18 cellular contexts compared by ENCODE assay signal in genomic region chr5:179131321-179131835, GRCh38.
"Had no signal": no experiment of that assay in that cellular context is flagged by ENCODE, and none has a peak within 500 bp of the region (broad histone marks: within the 10 kb centered on the region; RNA-seq: fewer than 3 reads in every experiment).

No MANE protein-coding gene starts in this region.

- H3K9me3 ChIP-seq: left lung, testis, thyroid gland, transverse colon, upper lobe of left lung, vagina had no signal

- H3K36me3 ChIP-seq: thyroid gland, transverse colon had no signal

- FAIRE-seq: keratinocyte had no signal

- H3K9ac ChIP-seq: parathyroid adenoma had no signal

- H3K4me3 ChIP-seq: left lung, skin epidermis, stomach, testis, thyroid gland, transverse colon, upper lobe of left lung, vagina had no signal

- H3K27ac ChIP-seq: left lung, parathyroid adenoma, skin epidermis, stomach, testis, thyroid gland, transverse colon, upper lobe of left lung, vagina had no signal

- H3K4me1 ChIP-seq: left lung, parathyroid adenoma, stomach, testis, thyroid gland, transverse colon, upper lobe of left lung, vagina had no signal

- DNase-seq: hippocampal formation; naive thymus-derived CD8-positive, alpha-beta T cell; nucleus accumbens; stimulated activated CD4-positive, alpha-beta T cell treated with anti-CD3 and anti-CD28 coated beads, Interleukin-4, amount 100 ng/mL, for 24 hours; stimulated activated naive CD8-positive, alpha-beta T cell treated with anti-CD3 and anti-CD28 coated beads, Interleukin-15, Interleukin-2, amounts not matched to agents 100 U/mL and 50 U/mL, for 24 hours; stomach; testis; thyroid gland; transverse colon had no signal

- H3K79me2 ChIP-seq: parathyroid adenoma had no signal

- H3K27me3 ChIP-seq: stomach, testis, thyroid gland, transverse colon, upper lobe of left lung, vagina had no signal

- ATAC-seq: left colon; left lung; naive thymus-derived CD8-positive, alpha-beta T cell; sciatic nerve; stimulated activated effector memory CD8-positive, alpha-beta T cell treated with anti-CD3 and anti-CD28 coated beads, Interleukin-12 subunit alpha, Interleukin-12 subunit beta, amount 100 ng/mL, for 72 hours; stimulated activated naive CD8-positive, alpha-beta T cell treated with anti-CD3 and anti-CD28 coated beads, Interleukin-15, Interleukin-2, amounts not matched to agents 100 U/mL and 50 U/mL, for 24 hours had no signal
